In genomic region chr7:9854605-9855004, GRCh38 we compare ENCODE assay signal across 40 cellular contexts.
"Had no signal": no experiment of that assay in that cellular context is flagged by ENCODE, and none has a peak within 500 bp of the region (broad histone marks: within the 10 kb centered on the region; RNA-seq: fewer than 3 reads in every experiment).

No MANE protein-coding gene starts in this region.

- H3K36me3 Mint-ChIP-seq: activated naive CD4-positive, alpha-beta T cell treated with anti-CD3 and anti-CD28 coated beads, Interleukin-2, amount 10 ng/mL, durations not matched to agents 7 days and 5 days; activated naive CD4-positive, alpha-beta T cell treated with anti-CD3 and anti-CD28 coated beads, Interleukin-2, amount 50 U/mL, for 24 hours; activated naive CD4-positive, alpha-beta T cell treated with anti-CD3 and anti-CD28 coated beads, Interleukin-2, amount 50 U/mL, for 72 hours; activated naive CD8-positive, alpha-beta T cell; activated naive CD8-positive, alpha-beta T cell treated with anti-CD3 and anti-CD28 coated beads for 36 hours; activated naive CD8-positive, alpha-beta T cell treated with anti-CD3 and anti-CD28 coated beads, Interleukin-2, amount 10 ng/mL, durations not matched to agents 7 days and 5 days; brain had no signal

- H3K27me3 Mint-ChIP-seq: activated naive CD4-positive, alpha-beta T cell treated with anti-CD3 and anti-CD28 coated beads, Interleukin-2, amount 10 ng/mL, durations not matched to agents 7 days and 5 days; activated naive CD4-positive, alpha-beta T cell treated with anti-CD3 and anti-CD28 coated beads, Interleukin-2, amount 50 U/mL, for 24 hours; activated naive CD8-positive, alpha-beta T cell; activated naive CD8-positive, alpha-beta T cell treated with anti-CD3 and anti-CD28 coated beads for 36 hours; activated naive CD8-positive, alpha-beta T cell treated with anti-CD3 and anti-CD28 coated beads, Interleukin-2, amount 10 ng/mL, durations not matched to agents 7 days and 5 days; activated naive CD8-positive, alpha-beta T cell treated with anti-CD3 and anti-CD28 coated beads, Interleukin-2, amount 50 U/mL, for 24 hours; activated T-cell treated with anti-CD3 and anti-CD28 coated beads, Interleukin-2, amount 50 U/mL, for 24 hours; activated T-helper 17 cell treated with anti-CD3 and anti-CD28 coated beads, Interleukin-2, amount 50 U/mL, for 72 hours; brain; central memory CD8-positive, alpha-beta T cell had no signal

- H3K9me3 Mint-ChIP-seq: brain had no signal

- DNase-seq: activated effector memory CD4-positive, alpha-beta T cell treated with anti-CD3 and anti-CD28 coated beads, Interleukin-2, amount 50 U/mL, for 16 hours; activated effector memory CD4-positive, alpha-beta T cell treated with Interleukin-2 at 50 U/mL for 16 hours; activated gamma-delta T cell; activated gamma-delta T cell treated with Interleukin-2 at 50 U/mL for 16 hours; activated naive CD4-positive, alpha-beta T cell; activated naive CD4-positive, alpha-beta T cell treated with anti-CD3 and anti-CD28 coated beads for 36 hours; activated naive CD4-positive, alpha-beta T cell treated with anti-CD3 and anti-CD28 coated beads, Interleukin-2, amount 10 ng/mL, durations not matched to agents 7 days and 5 days; activated naive CD4-positive, alpha-beta T cell treated with anti-CD3 and anti-CD28 coated beads, Interleukin-2, amount 50 U/mL, for 16 hours; activated naive CD4-positive, alpha-beta T cell treated with Interleukin-2 at 50 U/mL for 16 hours; activated naive CD8-positive, alpha-beta T cell treated with anti-CD3 and anti-CD28 coated beads for 36 hours; activated naive CD8-positive, alpha-beta T cell treated with anti-CD3 and anti-CD28 coated beads, Interleukin-2, amount 10 ng/mL, durations not matched to agents 7 days and 5 days; activated naive CD8-positive, alpha-beta T cell treated with anti-CD3 and anti-CD28 coated beads, Interleukin-2, amount 50 U/mL, for 24 hours; activated T-cell treated with anti-CD3 and anti-CD28 coated beads, Interleukin-2, amount 50 U/mL, for 1 hour; activated T-cell treated with anti-CD3 and anti-CD28 coated beads, Interleukin-2, amount 50 U/mL, for 24 hours; activated T-cell treated with anti-CD3 and anti-CD28 coated beads, Interleukin-2, amount 50 U/mL, for 4 hours; activated T-cell treated with anti-CD3 and anti-CD28 coated beads, Interleukin-2, amount 50 U/mL, for 48 hours; activated T-cell treated with anti-CD3 and anti-CD28 coated beads, Interleukin-2, amount 50 U/mL, for 72 hours; adrenal gland; amniotic stem cell; amygdala; anterior cingulate cortex; aorta; body of pancreas; brain microvascular endothelial cell; caudate nucleus; central memory CD4-positive, alpha-beta T cell; cerebellar nuclear complex had no signal

- H3K4me1 ChIP-seq: adrenal gland, ascending aorta, body of pancreas, breast epithelium had no signal

- ATAC-seq: activated naive CD4-positive, alpha-beta T cell treated with anti-CD3 and anti-CD28 coated beads, Interleukin-2, amount 50 U/mL, for 72 hours; activated naive CD8-positive, alpha-beta T cell treated with anti-CD3 and anti-CD28 coated beads, Interleukin-2, amount 50 U/mL, for 24 hours; activated T-cell treated with anti-CD3 and anti-CD28 coated beads, Interleukin-2, amount 50 U/mL, for 4 hours; activated T-cell treated with anti-CD3 and anti-CD28 coated beads, Interleukin-2, amount 50 U/mL, for 72 hours; activated T-helper 17 cell treated with anti-CD3 and anti-CD28 coated beads, Interleukin-2, amount 50 U/mL, for 72 hours; body of pancreas had no signal

- H3K4me3 Mint-ChIP-seq: activated naive CD4-positive, alpha-beta T cell treated with anti-CD3 and anti-CD28 coated beads for 36 hours; activated naive CD4-positive, alpha-beta T cell treated with anti-CD3 and anti-CD28 coated beads, Interleukin-2, amount 10 ng/mL, durations not matched to agents 7 days and 5 days; activated naive CD4-positive, alpha-beta T cell treated with anti-CD3 and anti-CD28 coated beads, Interleukin-2, amount 50 U/mL, for 24 hours; activated naive CD8-positive, alpha-beta T cell; activated naive CD8-positive, alpha-beta T cell treated with anti-CD3 and anti-CD28 coated beads for 36 hours; activated naive CD8-positive, alpha-beta T cell treated with anti-CD3 and anti-CD28 coated beads, Interleukin-2, amount 10 ng/mL, durations not matched to agents 7 days and 5 days; activated naive CD8-positive, alpha-beta T cell treated with anti-CD3 and anti-CD28 coated beads, Interleukin-2, amount 50 U/mL, for 24 hours; activated T-cell treated with anti-CD3 and anti-CD28 coated beads, Interleukin-2, amount 50 U/mL, for 24 hours; activated T-cell treated with anti-CD3 and anti-CD28 coated beads, Interleukin-2, amount 50 U/mL, for 4 hours; activated T-cell treated with anti-CD3 and anti-CD28 coated beads, Interleukin-2, amount 50 U/mL, for 72 hours; activated T-helper 1 cell treated with anti-CD3 and anti-CD28 coated beads, Interleukin-12 subunit alpha, Interleukin-12 subunit beta, Interleukin-2, Interleukin-4 antibody, amounts not matched to agents 30 ng/mL and 10 ng/mL and 1 ng/mL, durations not matched to agents 14 hours and 24 hours and 36 hours; activated T-helper 17 cell treated with anti-CD3 and anti-CD28 coated beads, Interleukin-2, amount 50 U/mL, for 72 hours; brain; central memory CD8-positive, alpha-beta T cell had no signal

- H3K27ac ChIP-seq: adrenal gland, ascending aorta, body of pancreas, brain microvascular endothelial cell, breast epithelium, cardiac muscle cell had no signal

- FAIRE-seq: astrocyte, bronchial epithelial cell had no signal

- H3K27ac Mint-ChIP-seq: activated naive CD4-positive, alpha-beta T cell treated with anti-CD3 and anti-CD28 coated beads for 36 hours; activated naive CD4-positive, alpha-beta T cell treated with anti-CD3 and anti-CD28 coated beads, Interleukin-2, amount 10 ng/mL, durations not matched to agents 7 days and 5 days; activated naive CD4-positive, alpha-beta T cell treated with anti-CD3 and anti-CD28 coated beads, Interleukin-2, amount 50 U/mL, for 24 hours; activated naive CD4-positive, alpha-beta T cell treated with anti-CD3 and anti-CD28 coated beads, Interleukin-2, amount 50 U/mL, for 72 hours; activated naive CD8-positive, alpha-beta T cell; activated naive CD8-positive, alpha-beta T cell treated with anti-CD3 and anti-CD28 coated beads for 36 hours; activated naive CD8-positive, alpha-beta T cell treated with anti-CD3 and anti-CD28 coated beads, Interleukin-2, amount 10 ng/mL, durations not matched to agents 7 days and 5 days; activated naive CD8-positive, alpha-beta T cell treated with anti-CD3 and anti-CD28 coated beads, Interleukin-2, amount 50 U/mL, for 24 hours; activated T-cell treated with anti-CD3 and anti-CD28 coated beads, Interleukin-2, amount 50 U/mL, for 24 hours; activated T-cell treated with anti-CD3 and anti-CD28 coated beads, Interleukin-2, amount 50 U/mL, for 72 hours; activated T-helper 1 cell treated with anti-CD3 and anti-CD28 coated beads, Interleukin-12 subunit alpha, Interleukin-12 subunit beta, Interleukin-2, Interleukin-4 antibody, amounts not matched to agents 30 ng/mL and 10 ng/mL and 1 ng/mL, durations not matched to agents 14 hours and 24 hours and 36 hours; activated T-helper 17 cell treated with anti-CD3 and anti-CD28 coated beads, Interleukin-2, amount 50 U/mL, for 72 hours; activated T-helper 2 cell treated with anti-CD3 and anti-CD28 coated beads, Interferon-gamma antibody, Interleukin-2, Interleukin-4, amounts not matched to agents 10 μg/mL and 5 μg/mL and 100 μg/mL, durations not matched to agents 14 hours and 24 hours and 36 hours; brain had no signal

- H3K4me1 Mint-ChIP-seq: activated naive CD4-positive, alpha-beta T cell treated with anti-CD3 and anti-CD28 coated beads, Interleukin-2, amount 10 ng/mL, durations not matched to agents 7 days and 5 days; activated naive CD4-positive, alpha-beta T cell treated with anti-CD3 and anti-CD28 coated beads, Interleukin-2, amount 50 U/mL, for 24 hours; activated naive CD8-positive, alpha-beta T cell treated with anti-CD3 and anti-CD28 coated beads for 36 hours; activated naive CD8-positive, alpha-beta T cell treated with anti-CD3 and anti-CD28 coated beads, Interleukin-2, amount 10 ng/mL, durations not matched to agents 7 days and 5 days; activated naive CD8-positive, alpha-beta T cell treated with anti-CD3 and anti-CD28 coated beads, Interleukin-2, amount 50 U/mL, for 24 hours; activated T-helper 17 cell treated with anti-CD3 and anti-CD28 coated beads, Interleukin-2, amount 50 U/mL, for 72 hours; brain; central memory CD8-positive, alpha-beta T cell had no signal

- H3K27me3 ChIP-seq: adrenal gland, ascending aorta, body of pancreas, brain microvascular endothelial cell, breast epithelium, cardiac muscle cell had no signal

- H3K9me3 ChIP-seq: adrenal gland, ascending aorta, body of pancreas, breast epithelium had no signal

- H3K4me3 ChIP-seq: adrenal gland, ascending aorta, body of pancreas, breast epithelium, cardiac muscle cell had no signal

- H3K36me3 ChIP-seq: adrenal gland, ascending aorta, brain microvascular endothelial cell, breast epithelium, cardiac muscle cell had no signal
